Comparison of ENCODE assay signal across 14 cellular contexts in the genomic region with DNA sequence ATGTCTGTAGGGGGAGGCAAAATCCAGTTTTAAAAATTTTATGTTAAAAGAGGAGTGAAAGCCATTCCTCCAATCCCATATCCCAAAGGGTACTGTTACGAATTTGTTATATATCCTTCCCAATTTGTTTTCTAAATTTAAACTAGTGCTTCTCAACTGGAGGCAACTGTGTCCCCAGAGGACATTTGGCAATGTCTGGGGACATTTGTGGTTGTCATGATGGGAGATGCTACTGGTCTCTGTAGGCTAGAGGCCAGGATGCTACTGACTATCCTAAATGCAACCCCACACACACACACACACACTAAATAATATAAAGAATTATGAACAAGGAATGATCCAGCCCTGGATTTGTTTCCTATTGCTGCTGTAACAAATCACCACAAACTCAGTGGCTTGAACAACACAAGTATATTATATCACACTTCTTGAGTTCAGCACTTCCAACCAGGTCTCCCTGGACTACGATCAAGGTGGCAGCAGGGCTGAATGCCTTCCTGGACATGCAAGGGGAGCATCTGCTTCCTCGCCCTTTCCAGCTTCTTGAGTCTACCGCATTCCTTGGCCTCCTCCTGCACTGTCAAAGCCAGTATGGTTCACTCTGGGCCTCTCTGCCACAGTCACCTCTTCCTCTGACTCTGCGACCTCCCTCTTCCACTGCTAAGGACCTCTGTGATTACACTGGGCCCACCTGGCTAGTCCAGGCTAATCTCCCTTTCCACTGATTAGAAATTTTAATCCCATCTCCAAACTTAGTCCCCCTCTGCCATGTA. TPM values are rescaled to one million over a fixed set of nuclear protein-coding genes. Genes with fewer than 3 reads are reported as not detected.
DNase-seq lines count a peak whose midpoint lies in the region; ATAC-seq and TF ChIP-seq lines count a peak whose summit lies in the region.
"Had no signal": no experiment of that assay in that cellular context is flagged by ENCODE, and none has a peak within 500 bp of the region (broad histone marks: within the 10 kb centered on the region; RNA-seq: fewer than 3 reads in every experiment).

No MANE protein-coding gene starts in this region.

- intact Hi-C loops in cardiac septum (cut with DNase I) = loop anchor here (5.0 kb wide), 1 partner anchor 67 kb away; no protein-coding TSS in a partner anchor
- intact Hi-C loops in lower lobe of right lung (cut with DNase I) = no loop called here
- intact Hi-C loops in thyroid gland (cut with DNase I) = no loop called here
- intact Hi-C loops in prostate gland (cut with DNase I) = no loop called here

- TF ChIP-seq CTCF in right atrium auricular region (IDR thresholded peaks at IDR 0.05) (no peak), VCaP (conservative IDR thresholded peaks at IDR 0.05) (no peak), lower lobe of right lung (IDR thresholded peaks at IDR 0.05) (no peak), thyroid gland (IDR thresholded peaks at IDR 0.05) (no peak), prostate gland (IDR thresholded peaks at IDR 0.05) (no peak)

- ATAC-seq in lower lobe of right lung (peak in 1 of 2 donors; percentile 27), GM21576 (IDR thresholded peaks at IDR 0.05; ENCODE audit: unreplicated experiment) (no peak)
- ATAC-seq: HCT116 had no signal

- H3K36me3 ChIP-seq in right atrium auricular region (no peaks in the 10 kb centered on the region), lower lobe of right lung (no peaks in the 10 kb centered on the region), thyroid gland (no peaks in the 10 kb centered on the region), prostate gland (no peaks in the 10 kb centered on the region)

- DNase-seq in right atrium auricular region (ENCODE audit: low spot score) = no peak
- DNase-seq in cardiac septum (ENCODE audit: low spot score) = no peak
- DNase-seq in lower lobe of right lung = no peak
- no peak for DNase-seq in thyroid gland
- DNase-seq in A172 (ENCODE audit: low spot score) = no peak
- DNase-seq in prostate gland (ENCODE audit: low spot score) = no peak
- DNase-seq: activated T-cell treated with anti-CD3 and anti-CD28 coated beads for 4 hours; effector memory CD4-positive, alpha-beta T cell; NCI-H1436; SIG-M5; stimulated activated CD4-positive, alpha-beta T cell treated with anti-CD3 and anti-CD28 coated beads, Interleukin-15, amount 100 ng/mL, for 24 hours had no signal

- peak overlapping the region; percentile 73 to 81 for H3K27ac ChIP-seq in right atrium auricular region
- peak overlapping the region; percentile 86; the same call in 1 of the 2 replicates for H3K27ac ChIP-seq in VCaP
- H3K27ac ChIP-seq in lower lobe of right lung = peak overlapping the region; percentile 16
- peak overlapping the region in 2 of 3 donors; percentile 49 to 76 for H3K27ac ChIP-seq in thyroid gland
- no peak overlapping the region for H3K27ac ChIP-seq in prostate gland

- no peaks in the 10 kb centered on the region for H3K27me3 ChIP-seq in right atrium auricular region
- no peaks in the 10 kb centered on the region for H3K27me3 ChIP-seq in lower lobe of right lung (ENCODE audit: low read depth)
- H3K27me3 ChIP-seq in thyroid gland = no peaks in the 10 kb centered on the region
- no peaks in the 10 kb centered on the region for H3K27me3 ChIP-seq in prostate gland (replicated peaks; ENCODE audit: insufficient read depth)

- TF ChIP-seq POLR2A in thyroid gland (IDR thresholded peaks at IDR 0.05) (no peak), prostate gland (IDR thresholded peaks at IDR 0.05) (no peak)

- H3K4me1 ChIP-seq in right atrium auricular region = peaks cover 0 to 82% of the 10 kb centered on the region in 2 donors
- peaks cover 77% of the 10 kb centered on the region for H3K4me1 ChIP-seq in lower lobe of right lung
- peaks cover 25 to 59% of the 10 kb centered on the region in 2 donors for H3K4me1 ChIP-seq in thyroid gland
- peaks cover 13% of the 10 kb centered on the region for H3K4me1 ChIP-seq in prostate gland (replicated peaks)

- 86 to 91% methylated on average over 5 of the region's 5 CpGs for WGBS in thyroid gland, 2 donors
- 91% methylated on average over 5 of the region's 5 CpGs for WGBS in prostate gland

- H3K4me3 ChIP-seq in right atrium auricular region = no peak overlapping the region
- no peak overlapping the region for H3K4me3 ChIP-seq in lower lobe of right lung
- no peak overlapping the region for H3K4me3 ChIP-seq in thyroid gland (replicated peaks in 1 of 3)
- no peak overlapping the region for H3K4me3 ChIP-seq in prostate gland

- H3K9me3 ChIP-seq in right atrium auricular region (no peaks in the 10 kb centered on the region), lower lobe of right lung (no peaks in the 10 kb centered on the region), thyroid gland (no peaks in the 10 kb centered on the region), prostate gland (no peaks in the 10 kb centered on the region)

RNA-seq across cellular contexts. Expression of a gene that starts 30.1 kb away (rescaled TPM):
- total RNA-seq in right atrium auricular region (10 to 100 TPM; 29.9 to 31.6 TPM), cardiac septum (66.2 TPM), lower lobe of right lung (89.5 TPM), thyroid gland (10 to 100 TPM; 41.7 to 70.4 (median 54.3) TPM), prostate gland (10 to 100 TPM; 30.4 to 65.9 TPM)
- 51.9 and 58.7 TPM in 2 replicates for total RNA-seq in A172 (2014; rRNA removed; shearing (Covaris generic))

Comparison
In these comparisons a context has a peak if more than half of its experiments do, and no peak if none do; other contexts are left out.
1. H3K27ac ChIP-seq: peak in right atrium auricular region (2 of 2), VCaP (single experiment), lower lobe of right lung (single experiment) and thyroid gland (2 of 3); none in prostate gland (0 of 2).